In genomic region chr11:45300715-45301114, GRCh38 we compare ENCODE assay signal across 19 cellular contexts. TPM values are rescaled to one million over a fixed set of nuclear protein-coding genes. Genes with fewer than 3 reads are reported as not detected.
A peak's percentile ranks its signal among the peaks of the same experiment; 100 is the strongest.
DNase-seq lines count a peak whose midpoint lies in the region; ATAC-seq and TF ChIP-seq lines count a peak whose summit lies in the region.
"Had no signal": no experiment of that assay in that cellular context is flagged by ENCODE, and none has a peak within 500 bp of the region (broad histone marks: within the 10 kb centered on the region; RNA-seq: fewer than 3 reads in every experiment).

No MANE protein-coding gene starts in this region.

- no peaks in the 10 kb centered on the region for H3K4me1 Mint-ChIP-seq in osteocyte (ENCODE audit: unreplicated experiment)
- no peaks in the 10 kb centered on the region for H3K4me1 Mint-ChIP-seq in activated CD4-positive, alpha-beta T cell treated with anti-CD3 and anti-CD28 coated beads for 36 hours

- H3K36me3 ChIP-seq in right atrium auricular region (no peaks in the 10 kb centered on the region), esophagus muscularis mucosa (no peaks in the 10 kb centered on the region)
- H3K36me3 ChIP-seq: BLaER1 treated with 17β-estradiol and CSF1 and Interleukin-3, amounts not matched to agents 10 nM and 100 nM had no signal

- no peak overlapping the region for H3K4me3 Mint-ChIP-seq in osteocyte (ENCODE audit: unreplicated experiment)
- H3K4me3 Mint-ChIP-seq in activated CD4-positive, alpha-beta T cell treated with anti-CD3 and anti-CD28 coated beads for 36 hours: no peak overlapping the region
- H3K4me3 Mint-ChIP-seq: B cell; CD4-positive, alpha-beta T cell; CD8-positive, alpha-beta T cell had no signal

- H3K27me3 ChIP-seq in right atrium auricular region (no peaks in the 10 kb centered on the region), esophagus muscularis mucosa (no peaks in the 10 kb centered on the region)
- H3K27me3 ChIP-seq: BLaER1 treated with 17β-estradiol and CSF1 and Interleukin-3, amounts not matched to agents 10 nM and 100 nM had no signal

- ATAC-seq in left cardiac atrium (no peak), HG02588 (IDR thresholded peaks at IDR 0.05; ENCODE audit: unreplicated experiment) (no peak)
- no peak for ATAC-seq in activated CD4-positive, alpha-beta T cell treated with anti-CD3 and anti-CD28 coated beads for 36 hours
- ATAC-seq: A549; CD8-positive, alpha-beta T cell had no signal

- CTCF ChIA-PET in activated CD4-positive, alpha-beta T cell treated with anti-CD3 and anti-CD28 coated beads for 36 hours (lab: Charles Lee): interaction anchor here (2.4 kb wide), 1 partner anchor 190 kb away, joined by 13 read pairs; no protein-coding TSS in a partner anchor

- H3K4me1 ChIP-seq in right atrium auricular region: no peaks in the 10 kb centered on the region
- H3K4me1 ChIP-seq in esophagus muscularis mucosa: no peaks in the 10 kb centered on the region
- H3K4me1 ChIP-seq: A549, Caco-2 had no signal

- H3K4me3 ChIP-seq in right atrium auricular region: no peak overlapping the region
- H3K4me3 ChIP-seq in esophagus muscularis mucosa: no peak overlapping the region
- H3K4me3 ChIP-seq: A549; BLaER1 treated with 17β-estradiol and CSF1 and Interleukin-3, amounts not matched to agents 10 nM and 100 nM had no signal

- peaks cover 68% of the 10 kb centered on the region for H3K27me3 Mint-ChIP-seq in osteocyte (ENCODE audit: unreplicated experiment)
- H3K27me3 Mint-ChIP-seq in activated CD4-positive, alpha-beta T cell treated with anti-CD3 and anti-CD28 coated beads for 36 hours: peaks cover 7% of the 10 kb centered on the region

- H3K9me3 ChIP-seq in right atrium auricular region (no peaks in the 10 kb centered on the region), esophagus muscularis mucosa (no peaks in the 10 kb centered on the region)
- H3K9me3 ChIP-seq: A549; BLaER1 treated with 17β-estradiol and CSF1 and Interleukin-3, amounts not matched to agents 10 nM and 100 nM; Caco-2 had no signal

- WGBS in esophagus muscularis mucosa: 84% methylated on average over 3 of the region's 3 CpGs

- H3K27ac Mint-ChIP-seq in osteocyte (ENCODE audit: unreplicated experiment): no peak overlapping the region
- no peak overlapping the region for H3K27ac Mint-ChIP-seq in activated CD4-positive, alpha-beta T cell treated with anti-CD3 and anti-CD28 coated beads for 36 hours
- H3K27ac Mint-ChIP-seq: B cell; CD4-positive, alpha-beta T cell; CD8-positive, alpha-beta T cell had no signal

- no peak overlapping the region for H3K27ac ChIP-seq in right atrium auricular region
- H3K27ac ChIP-seq in esophagus muscularis mucosa (replicated peaks in 1 of 4): no peak overlapping the region
- H3K27ac ChIP-seq: 22Rv1; A549; BLaER1 treated with 17β-estradiol and CSF1 and Interleukin-3, amounts not matched to agents 10 nM and 100 nM; C4-2B had no signal

- TF ChIP-seq POLR2A in esophagus muscularis mucosa (IDR thresholded peaks at IDR 0.05; ENCODE audit: low read depth): no peak

- peaks cover 5% of the 10 kb centered on the region for H3K9me3 Mint-ChIP-seq in osteocyte (ENCODE audit: unreplicated experiment)
- no peaks in the 10 kb centered on the region for H3K9me3 Mint-ChIP-seq in activated CD4-positive, alpha-beta T cell treated with anti-CD3 and anti-CD28 coated beads for 36 hours (ENCODE audit: low read depth)
- H3K9me3 Mint-ChIP-seq: CD4-positive, alpha-beta T cell; CD8-positive, alpha-beta T cell had no signal

- TF ChIP-seq EP300 in esophagus muscularis mucosa (IDR thresholded peaks at IDR 0.05): no peak

- peak; percentile 30 for DNase-seq in activated CD8-positive, alpha-beta memory T cell treated with anti-CD3 and anti-CD28 coated beads for 24 hours
- DNase-seq in activated CD8-positive, alpha-beta memory T cell treated with anti-CD3 and anti-CD28 coated beads, Interleukin-2, amount 50 U/mL, for 48 hours: no peak
- peak; percentile 32 for DNase-seq in right atrium auricular region (ENCODE audit: low spot score)
- DNase-seq in left cardiac atrium: no peak
- peak; percentile 86 for DNase-seq in esophagus muscularis mucosa (ENCODE audit: extremely low spot score)
- DNase-seq in osteocyte (ENCODE audit: extremely low spot score, unreplicated experiment): peak; percentile 56
- DNase-seq in activated CD4-positive, alpha-beta T cell treated with anti-CD3 and anti-CD28 coated beads for 36 hours: no peak
- DNase-seq: AML-193; Caco-2; Calu3; CD4-positive, alpha-beta T cell; GF-D8 had no signal

- TF ChIP-seq CTCF in right atrium auricular region (IDR thresholded peaks at IDR 0.05): no peak
- TF ChIP-seq CTCF in esophagus muscularis mucosa (IDR thresholded peaks at IDR 0.05): no peak
- TF ChIP-seq CTCF in osteocyte (IDR thresholded peaks at IDR 0.05): no peak

- H3K36me3 Mint-ChIP-seq in osteocyte (ENCODE audit: unreplicated experiment): no peaks in the 10 kb centered on the region
- H3K36me3 Mint-ChIP-seq in activated CD4-positive, alpha-beta T cell treated with anti-CD3 and anti-CD28 coated beads for 36 hours (ENCODE audit: low read depth): no peaks in the 10 kb centered on the region
- H3K36me3 Mint-ChIP-seq: CD8-positive, alpha-beta T cell had no signal

- intact Hi-C loops in left cardiac atrium (cut with DNase I) (no loop called here), esophagus muscularis mucosa (cut with DNase I) (no loop called here)
- intact Hi-C loops in activated CD4-positive, alpha-beta T cell treated with anti-CD3 and anti-CD28 coated beads for 36 hours (cut with DNase I, micrococcal nuclease): no loop called here

- POLR2A ChIA-PET in activated CD4-positive, alpha-beta T cell treated with anti-CD3 and anti-CD28 coated beads for 36 hours (lab: Charles Lee): no interaction called here

RNA-seq across cellular contexts. Expression of gene SYT13, which starts 14.6 kb away (rescaled TPM):
- total RNA-seq in right atrium auricular region (10 to 100 TPM in 1 of 2 donors, 1 to 10 TPM in 1; 9.9 to 11.4 TPM), left cardiac atrium (10 to 100 TPM in 1 of 2 donors, 1 to 10 TPM in 1; 9.0 to 12.1 TPM), esophagus muscularis mucosa (under 1 TPM in 3 of 4 donors, not detected in 1; 0.23 to 0.83 (median 0.42) TPM), osteocyte (0.13 TPM in 1 of 2 replicates, not detected in the other)
- total RNA-seq in activated CD4-positive, alpha-beta T cell treated with anti-CD3 and anti-CD28 coated beads for 36 hours: not detected
- total RNA-seq: B cell; CD4-positive, alpha-beta T cell; CD8-positive, alpha-beta T cell had no signal

Comparison
In these comparisons a context has a peak if more than half of its experiments do, and no peak if none do; other contexts are left out.
1. DNase-seq: peak in activated CD8-positive, alpha-beta memory T cell treated with anti-CD3 and anti-CD28 coated beads for 24 hours (single experiment), right atrium auricular region (single experiment), esophagus muscularis mucosa (single experiment) and osteocyte (single experiment); none in activated CD8-positive, alpha-beta memory T cell treated with anti-CD3 and anti-CD28 coated beads, Interleukin-2, amount 50 U/mL, for 48 hours (single experiment), left cardiac atrium (single experiment) and activated CD4-positive, alpha-beta T cell treated with anti-CD3 and anti-CD28 coated beads for 36 hours (single experiment).